Comparison of ENCODE assay signal across 24 cellular contexts in the genomic region with DNA sequence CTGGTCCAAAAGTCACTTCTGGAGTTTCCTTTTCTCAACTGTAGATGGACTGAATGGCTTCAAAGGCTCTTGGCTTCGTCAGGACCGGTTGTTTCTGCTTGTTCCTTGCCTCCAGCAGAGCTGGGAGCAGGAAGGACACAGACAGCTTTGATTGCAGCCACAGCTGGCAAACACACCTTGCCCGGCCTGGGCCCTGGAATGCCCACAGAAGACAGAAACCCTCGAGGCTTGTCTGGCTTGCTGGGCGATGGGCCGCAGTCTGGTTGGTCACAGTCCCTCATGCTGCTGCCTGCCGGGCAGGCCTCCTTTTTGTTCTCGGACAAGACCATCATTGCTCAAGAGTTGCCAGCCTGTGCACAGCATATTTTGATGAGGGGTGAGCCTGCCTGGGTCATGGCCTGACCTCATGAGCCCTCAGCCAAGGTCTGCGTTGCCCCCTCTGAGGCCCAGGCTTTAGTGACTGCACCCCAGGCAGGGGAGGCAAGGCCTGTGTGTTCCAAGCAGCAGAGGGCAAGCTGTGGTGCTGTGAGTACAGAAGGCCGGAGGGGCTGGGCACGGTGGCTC. TPM values are rescaled to one million over a fixed set of nuclear protein-coding genes. Genes with fewer than 3 reads are reported as not detected.
"Had no signal": no experiment of that assay in that cellular context is flagged by ENCODE, and none has a peak within 500 bp of the region (broad histone marks: within the 10 kb centered on the region; RNA-seq: fewer than 3 reads in every experiment).

No MANE protein-coding gene starts in this region.

- H3K9me3 Mint-ChIP-seq: activated CD4-positive, alpha-beta memory T cell treated with anti-CD3 and anti-CD28 coated beads, Interleukin-2, amount 10 ng/mL, durations not matched to agents 7 days and 5 days; activated naive CD4-positive, alpha-beta T cell treated with anti-CD3 and anti-CD28 coated beads for 36 hours; activated T-helper 17 cell treated with anti-CD3 and anti-CD28 coated beads, Interleukin-2, amount 50 U/mL, for 72 hours; nephron progenitor cell; stimulated activated naive CD8-positive, alpha-beta T cell treated with anti-CD3 and anti-CD28 coated beads, Interleukin-15, Interleukin-2, amounts not matched to agents 100 ng/mL and 50 ng/mL, for 24 hours; T-cell; type B pancreatic cell; WTC11 had no signal

- H3K27me3 Mint-ChIP-seq: activated CD8-positive, alpha-beta memory T cell treated with anti-CD3 and anti-CD28 coated beads, Interleukin-2, amount 10 ng/mL, durations not matched to agents 7 days and 5 days; activated T-helper 17 cell treated with anti-CD3 and anti-CD28 coated beads, Interleukin-2, amount 50 U/mL, for 72 hours; stimulated activated naive CD8-positive, alpha-beta T cell treated with anti-CD3 and anti-CD28 coated beads, Interleukin-15, Interleukin-2, amounts not matched to agents 100 ng/mL and 50 ng/mL, for 24 hours; type B pancreatic cell had no signal

- FAIRE-seq: endometrium had no signal

- H3K9me3 ChIP-seq: gastrocnemius medialis, heart left ventricle, prostate gland, right atrium auricular region, suprapubic skin had no signal

- H3K4me3 Mint-ChIP-seq: activated CD4-positive, alpha-beta memory T cell treated with anti-CD3 and anti-CD28 coated beads, Interleukin-2, amount 10 ng/mL, durations not matched to agents 7 days and 5 days; activated CD8-positive, alpha-beta memory T cell treated with anti-CD3 and anti-CD28 coated beads, Interleukin-2, amount 10 ng/mL, durations not matched to agents 7 days and 5 days; activated naive CD4-positive, alpha-beta T cell treated with anti-CD3 and anti-CD28 coated beads for 36 hours; activated T-helper 17 cell treated with anti-CD3 and anti-CD28 coated beads, Interleukin-2, amount 50 U/mL, for 72 hours; brain; nephron progenitor cell; stimulated activated naive CD8-positive, alpha-beta T cell treated with anti-CD3 and anti-CD28 coated beads, Interleukin-15, Interleukin-2, amounts not matched to agents 100 ng/mL and 50 ng/mL, for 24 hours; T-cell; type B pancreatic cell; WTC11 had no signal

- H3K27ac Mint-ChIP-seq: activated CD4-positive, alpha-beta memory T cell treated with anti-CD3 and anti-CD28 coated beads, Interleukin-2, amount 10 ng/mL, durations not matched to agents 7 days and 5 days; activated CD8-positive, alpha-beta memory T cell treated with anti-CD3 and anti-CD28 coated beads, Interleukin-2, amount 10 ng/mL, durations not matched to agents 7 days and 5 days; activated naive CD4-positive, alpha-beta T cell treated with anti-CD3 and anti-CD28 coated beads for 36 hours; activated T-helper 17 cell treated with anti-CD3 and anti-CD28 coated beads, Interleukin-2, amount 50 U/mL, for 72 hours; nephron progenitor cell; stimulated activated naive CD8-positive, alpha-beta T cell treated with anti-CD3 and anti-CD28 coated beads, Interleukin-15, Interleukin-2, amounts not matched to agents 100 ng/mL and 50 ng/mL, for 24 hours; T-cell; type B pancreatic cell; WTC11 had no signal

- H3K27ac ChIP-seq: coronary artery, gastrocnemius medialis, heart left ventricle, prostate gland, right atrium auricular region, SK-N-MC, suprapubic skin had no signal

- H3K36me3 ChIP-seq: gastrocnemius medialis, heart left ventricle, prostate gland, right atrium auricular region, suprapubic skin had no signal

- H3K4me1 ChIP-seq: gastrocnemius medialis, prostate gland, suprapubic skin had no signal

- H3K4me3 ChIP-seq: coronary artery, gastrocnemius medialis, heart left ventricle, prostate gland, right atrium auricular region, SK-N-MC, suprapubic skin had no signal

- H3K36me3 Mint-ChIP-seq: activated CD8-positive, alpha-beta memory T cell treated with anti-CD3 and anti-CD28 coated beads, Interleukin-2, amount 10 ng/mL, durations not matched to agents 7 days and 5 days; brain; T-cell; type B pancreatic cell; WTC11 had no signal

- DNase-seq: activated CD4-positive, alpha-beta memory T cell treated with anti-CD3 and anti-CD28 coated beads, Interleukin-2, amount 10 ng/mL, durations not matched to agents 7 days and 5 days; activated CD4-positive, alpha-beta T cell treated with anti-CD3 and anti-CD28 coated beads for 4 hours; activated CD8-positive, alpha-beta memory T cell treated with anti-CD3 and anti-CD28 coated beads, Interleukin-2, amount 10 ng/mL, durations not matched to agents 7 days and 5 days; activated naive CD4-positive, alpha-beta T cell treated with anti-CD3 and anti-CD28 coated beads for 36 hours; activated T-cell treated with anti-CD3 and anti-CD28 coated beads, Interleukin-2, amount 50 U/mL, for 1 hour; central memory CD4-positive, alpha-beta T cell; erythroblast; gastrocnemius medialis; heart left ventricle; kidney glomerular epithelial cell; nephron progenitor cell; T-cell had no signal

- ATAC-seq: activated CD8-positive, alpha-beta memory T cell treated with anti-CD3 and anti-CD28 coated beads, Interleukin-2, amount 10 ng/mL, durations not matched to agents 7 days and 5 days; activated T-helper 17 cell treated with anti-CD3 and anti-CD28 coated beads, Interleukin-2, amount 50 U/mL, for 72 hours; gastrocnemius medialis; heart left ventricle; T-cell; WTC11 had no signal

- H3K27me3 ChIP-seq: gastrocnemius medialis, right atrium auricular region, suprapubic skin had no signal

- H3K4me1 Mint-ChIP-seq: activated CD4-positive, alpha-beta memory T cell treated with anti-CD3 and anti-CD28 coated beads, Interleukin-2, amount 10 ng/mL, durations not matched to agents 7 days and 5 days; activated CD8-positive, alpha-beta memory T cell treated with anti-CD3 and anti-CD28 coated beads, Interleukin-2, amount 10 ng/mL, durations not matched to agents 7 days and 5 days; activated T-helper 17 cell treated with anti-CD3 and anti-CD28 coated beads, Interleukin-2, amount 50 U/mL, for 72 hours; WTC11 had no signal

RNA-seq across cellular contexts. Expression of a gene that starts 37.8 kb away (rescaled TPM):
- total RNA-seq: activated CD4-positive, alpha-beta memory T cell treated with anti-CD3 and anti-CD28 coated beads, Interleukin-2, amount 10 ng/mL, durations not matched to agents 7 days and 5 days; activated CD8-positive, alpha-beta memory T cell treated with anti-CD3 and anti-CD28 coated beads, Interleukin-2, amount 10 ng/mL, durations not matched to agents 7 days and 5 days; activated naive CD4-positive, alpha-beta T cell treated with anti-CD3 and anti-CD28 coated beads for 36 hours; activated T-helper 17 cell treated with anti-CD3 and anti-CD28 coated beads, Interleukin-2, amount 50 U/mL, for 72 hours; gastrocnemius medialis; myocyte had no signal
